ENCODE assay signal across 29 cellular contexts in the genomic region with DNA sequence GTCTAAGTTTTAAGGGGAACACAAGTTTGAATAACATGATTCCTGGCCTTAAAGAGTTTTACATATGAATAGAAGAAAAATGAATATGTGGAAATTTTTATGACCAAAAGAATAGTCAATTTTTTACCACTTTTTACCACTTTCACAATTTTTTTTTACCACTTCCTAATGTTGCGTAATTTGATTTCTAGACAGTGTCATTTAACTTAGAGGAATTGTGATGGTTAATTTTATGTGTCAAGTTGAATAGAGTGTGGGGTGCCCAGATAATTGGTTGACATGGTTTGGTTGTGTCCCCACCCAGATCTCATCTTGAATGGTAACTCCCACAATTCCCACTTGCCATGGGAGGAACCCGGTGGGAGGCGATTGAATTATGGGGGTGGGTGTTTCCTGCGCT.
"Had no signal": no experiment of that assay in that cellular context is flagged by ENCODE, and none has a peak within 500 bp of the region (broad histone marks: within the 10 kb centered on the region; RNA-seq: fewer than 3 reads in every experiment).

No MANE protein-coding gene starts in this region.

- H3K27me3 ChIP-seq: brain microvascular endothelial cell had no signal

- DNase-seq: activated CD4-positive, alpha-beta memory T cell treated with anti-CD3 and anti-CD28 coated beads, Interleukin-2, amount 10 ng/mL, durations not matched to agents 7 days and 5 days; activated CD4-positive, alpha-beta T cell treated with anti-CD3 and anti-CD28 coated beads for 1 hour; activated CD4-positive, alpha-beta T cell treated with anti-CD3 and anti-CD28 coated beads for 4 hours; activated CD4-positive, alpha-beta T cell treated with anti-CD3 and anti-CD28 coated beads, Interleukin-2, amount 10 ng/mL, durations not matched to agents 7 days and 5 days; activated CD4-positive, alpha-beta T cell treated with anti-CD3 and anti-CD28 coated beads, Interleukin-2, amount 50 U/mL, for 4 hours; activated CD8-positive, alpha-beta memory T cell treated with anti-CD3 and anti-CD28 coated beads, Interleukin-2, amount 50 U/mL, for 48 hours; activated effector memory CD4-positive, alpha-beta T cell treated with Interleukin-2 at 50 U/mL for 16 hours; activated gamma-delta T cell treated with Interleukin-2 at 50 U/mL for 16 hours; activated naive CD4-positive, alpha-beta T cell treated with anti-CD3 and anti-CD28 coated beads, Interleukin-2, amount 50 U/mL, for 16 hours; activated naive CD4-positive, alpha-beta T cell treated with Interleukin-2 at 50 U/mL for 16 hours; activated T-cell treated with anti-CD3 and anti-CD28 coated beads for 4 hours; activated T-cell treated with anti-CD3 and anti-CD28 coated beads, Interleukin-2, amount 50 U/mL, for 24 hours; amniotic stem cell; anterior cingulate cortex; brain microvascular endothelial cell; dorsolateral prefrontal cortex; effector memory CD4-positive, alpha-beta T cell; endodermal cell; foreskin fibroblast; head of caudate nucleus; hippocampal formation had no signal

- H3K27ac ChIP-seq: brain microvascular endothelial cell, coronary artery, dorsolateral prefrontal cortex, VCaP had no signal

- ATAC-seq: activated T-helper 17 cell treated with anti-CD3 and anti-CD28 coated beads, Interleukin-2, amount 50 U/mL, for 72 hours; esophagus mucosa; WTC11 had no signal

- H3K4me3 ChIP-seq: coronary artery, dorsolateral prefrontal cortex had no signal

- H3K36me3 ChIP-seq: brain microvascular endothelial cell had no signal

- FAIRE-seq: astrocyte, bronchial epithelial cell, frontal cortex had no signal
